Comparison of ENCODE assay signal across 6 cellular contexts in the genomic region with DNA sequence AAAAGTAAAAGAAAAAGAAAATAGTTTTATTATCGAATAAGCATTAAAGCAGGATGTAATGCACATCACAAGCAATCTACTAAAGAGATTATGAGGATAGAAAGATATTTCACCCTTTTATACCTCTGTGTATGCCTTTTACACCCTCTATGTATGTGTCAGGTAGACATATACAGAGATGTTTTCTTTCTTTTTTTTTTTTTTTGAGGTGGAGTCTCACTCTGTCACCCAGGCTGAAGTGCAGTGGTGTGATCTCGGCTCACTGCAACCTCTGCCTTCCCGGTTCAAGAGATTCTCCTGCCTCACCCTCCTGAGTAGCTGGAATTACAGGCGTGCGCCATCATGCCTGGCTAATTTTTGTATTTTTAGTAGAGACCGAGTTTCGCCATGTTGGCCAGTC. TPM values are rescaled to one million over a fixed set of nuclear protein-coding genes. Genes with fewer than 3 reads are reported as not detected.
"Had no signal": no experiment of that assay in that cellular context is flagged by ENCODE, and none has a peak within 500 bp of the region (broad histone marks: within the 10 kb centered on the region; RNA-seq: fewer than 3 reads in every experiment).

No MANE protein-coding gene starts in this region.

RNA-seq across cellular contexts. Expression of gene MOBP, which starts 13.6 kb away (rescaled TPM):
- total RNA-seq: M059J, PC-3, Peyer's patch, Right ventricle myocardium superior, SJSA1 had no signal
- polyA plus RNA-seq: SK-N-SH had no signal
